ENCODE assay signal across 19 cellular contexts in the genomic region with DNA sequence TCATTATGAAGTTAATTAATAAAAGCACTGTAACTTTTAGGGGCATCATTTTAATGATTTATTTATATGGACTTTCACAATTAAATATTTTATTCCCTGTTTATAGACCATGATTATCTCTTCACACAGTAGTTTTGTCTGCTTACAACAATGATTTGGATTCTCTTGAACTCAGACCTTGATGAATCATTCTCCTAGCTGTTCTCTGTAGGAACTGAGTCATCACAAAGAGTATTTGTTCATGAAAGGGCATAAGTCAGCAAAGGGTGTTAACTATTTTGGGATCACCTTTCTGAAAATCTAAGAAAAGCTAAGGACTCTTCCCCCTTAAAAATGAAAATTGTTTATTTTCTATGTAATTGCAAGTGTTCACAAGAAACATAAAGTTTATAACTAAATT.
DNase-seq lines count a peak whose midpoint lies in the region; ATAC-seq, FAIRE-seq and TF ChIP-seq lines count a peak whose summit lies in the region.
"Had no signal": no experiment of that assay in that cellular context is flagged by ENCODE, and none has a peak within 500 bp of the region (broad histone marks: within the 10 kb centered on the region; RNA-seq: fewer than 3 reads in every experiment).

No MANE protein-coding gene starts in this region.

- TF ChIP-seq POLR2A in H54 (IDR thresholded peaks at IDR 0.05; ENCODE audit: low read depth, low read length), result no peak

- POLR2A ChIA-PET in PC-3 (lab: Charles Lee; ENCODE audit: unreplicated experiment), result interaction anchor here (0.7 kb wide), 1 partner anchor 204 kb away, joined by 4 read pairs; no protein-coding TSS in a partner anchor

- H2AFZ ChIP-seq in PC-3 (ENCODE audit: low read length) (no peak overlapping the region), parathyroid adenoma (peak overlapping the region; percentile 63)

- H3K4me2 ChIP-seq in PC-3 (ENCODE audit: low read length), result peak overlapping the region; percentile 29
- no peak overlapping the region for H3K4me2 ChIP-seq in parathyroid adenoma (ENCODE audit: low read length)

- TF ChIP-seq CTCF in PC-3 (conservative IDR thresholded peaks at IDR 0.05; ENCODE audit: low read depth, low read length), result no peak
- TF ChIP-seq CTCF in parathyroid adenoma (IDR thresholded peaks at IDR 0.05), result no peak

- intact Hi-C loops in PC-3 (cut with micrococcal nuclease), result no loop called here

- no peaks in the 10 kb centered on the region for H3F3A ChIP-seq in PC-3 (ENCODE audit: low read length, unreplicated experiment)

- H3K27me3 ChIP-seq in PC-3 (ENCODE audit: low read length), result no peaks in the 10 kb centered on the region
- H3K27me3 ChIP-seq in parathyroid adenoma (ENCODE audit: control insufficient read depth, insufficient read depth, low read length), result no peaks in the 10 kb centered on the region
- H3K27me3 ChIP-seq: MG63, SJCRH30 had no signal

- H3K4me3 ChIP-seq in PC-3 (ENCODE audit: low read length) (no peak overlapping the region), parathyroid adenoma (ENCODE audit: low read depth, low read length) (no peak overlapping the region)
- H3K4me3 ChIP-seq: MG63, SJCRH30 had no signal

- ATAC-seq in PC-3 (peak; percentile 27), esophagus mucosa (peak; percentile 69)
- ATAC-seq: activated T-helper 17 cell treated with anti-CD3 and anti-CD28 coated beads, Interleukin-2, amount 50 U/mL, for 72 hours; CD8-positive, alpha-beta T cell; right cardiac atrium had no signal

- H3K36me3 ChIP-seq in PC-3 (ENCODE audit: low read depth, low read length) (no peaks in the 10 kb centered on the region), parathyroid adenoma (ENCODE audit: control insufficient read depth, insufficient read depth, low read length) (no peaks in the 10 kb centered on the region)
- H3K36me3 ChIP-seq: MG63, SJCRH30 had no signal

- no peaks in the 10 kb centered on the region for H3K79me2 ChIP-seq in PC-3 (ENCODE audit: low read length)
- H3K79me2 ChIP-seq in parathyroid adenoma, result no peaks in the 10 kb centered on the region

- H3K9me3 ChIP-seq in PC-3 (ENCODE audit: low read length) (no peaks in the 10 kb centered on the region), parathyroid adenoma (ENCODE audit: control insufficient read depth, low read length) (no peaks in the 10 kb centered on the region)
- H3K9me3 ChIP-seq: MG63 had no signal

- H3K9ac ChIP-seq in PC-3 (ENCODE audit: low read length), result peak overlapping the region; percentile 70
- H3K9ac ChIP-seq in parathyroid adenoma, result no peak overlapping the region

- no TSS peak for BruUV-seq in PC-3 (replicated peaks; lab: Mats Ljungman, UMichigan)

- FAIRE-seq in H54 (lab: Jason Lieb, UNC), result peak; percentile 94
- FAIRE-seq: TTC549 had no signal

- DNase-seq in H54 (ENCODE audit: insufficient read length, low spot score) (no peak), PC-3 (peak; percentile 80), NCI-H1105 (lab: John Stamatoyannopoulos, UW) (no peak), G401 (ENCODE audit: low spot score) (no peak)
- DNase-seq in stimulated activated CD4-positive, alpha-beta T cell treated with anti-CD3 and anti-CD28 coated beads, Interleukin-15, amount 100 ng/mL, for 24 hours, result no peak
- DNase-seq in stimulated activated CD4-positive, alpha-beta T cell treated with anti-CD3 and anti-CD28 coated beads, Interleukin-12 subunit alpha, Interleukin-12 subunit beta, amount 100 ng/mL, for 4 hours, result no peak
- DNase-seq: activated CD4-positive, alpha-beta T cell treated with anti-CD3 and anti-CD28 coated beads, Interleukin-2, amount 50 U/mL, for 48 hours; CD8-positive, alpha-beta T cell; MG63; NCI-H2107; NK-92 treated with Interleukin-12 subunit alpha and Interleukin-12 subunit beta, amount 100 ng/mL, for 24 hours; right cardiac atrium; SJCRH30; stimulated activated CD4-positive, alpha-beta T cell treated with anti-CD3 and anti-CD28 coated beads, Interleukin-2, amount 100 ng/mL, for 24 hours had no signal

- no peaks in the 10 kb centered on the region for H4K20me1 ChIP-seq in PC-3 (ENCODE audit: low read length)

- CTCF ChIA-PET in PC-3 (lab: Charles Lee), result interaction anchor here (0.5 to 1.9 kb wide), 5 partner anchors 144 to 876 kb away, joined by 3 to 12 read pairs (median 4); partner anchors contain the start of gene UBE2E3

- H3K4me1 ChIP-seq in PC-3 (ENCODE audit: insufficient read depth, low read length) (peaks cover 65% of the 10 kb centered on the region), parathyroid adenoma (peaks cover 6% of the 10 kb centered on the region)

- H3K9me2 ChIP-seq in PC-3 (replicated peaks; ENCODE audit: low read length), result no peaks in the 10 kb centered on the region

- peak overlapping the region; percentile 96 for H3K27ac ChIP-seq in PC-3 (ENCODE audit: low read length)
- H3K27ac ChIP-seq in parathyroid adenoma, result no peak overlapping the region
- H3K27ac ChIP-seq: HL-60, SJCRH30 had no signal

- in situ Hi-C loops in G401 (cut with HindIII; ENCODE audit: low sequenced_read_pairs), result no loop called here
